Comparison of ENCODE assay signal across 8 cellular contexts in the genomic region with DNA sequence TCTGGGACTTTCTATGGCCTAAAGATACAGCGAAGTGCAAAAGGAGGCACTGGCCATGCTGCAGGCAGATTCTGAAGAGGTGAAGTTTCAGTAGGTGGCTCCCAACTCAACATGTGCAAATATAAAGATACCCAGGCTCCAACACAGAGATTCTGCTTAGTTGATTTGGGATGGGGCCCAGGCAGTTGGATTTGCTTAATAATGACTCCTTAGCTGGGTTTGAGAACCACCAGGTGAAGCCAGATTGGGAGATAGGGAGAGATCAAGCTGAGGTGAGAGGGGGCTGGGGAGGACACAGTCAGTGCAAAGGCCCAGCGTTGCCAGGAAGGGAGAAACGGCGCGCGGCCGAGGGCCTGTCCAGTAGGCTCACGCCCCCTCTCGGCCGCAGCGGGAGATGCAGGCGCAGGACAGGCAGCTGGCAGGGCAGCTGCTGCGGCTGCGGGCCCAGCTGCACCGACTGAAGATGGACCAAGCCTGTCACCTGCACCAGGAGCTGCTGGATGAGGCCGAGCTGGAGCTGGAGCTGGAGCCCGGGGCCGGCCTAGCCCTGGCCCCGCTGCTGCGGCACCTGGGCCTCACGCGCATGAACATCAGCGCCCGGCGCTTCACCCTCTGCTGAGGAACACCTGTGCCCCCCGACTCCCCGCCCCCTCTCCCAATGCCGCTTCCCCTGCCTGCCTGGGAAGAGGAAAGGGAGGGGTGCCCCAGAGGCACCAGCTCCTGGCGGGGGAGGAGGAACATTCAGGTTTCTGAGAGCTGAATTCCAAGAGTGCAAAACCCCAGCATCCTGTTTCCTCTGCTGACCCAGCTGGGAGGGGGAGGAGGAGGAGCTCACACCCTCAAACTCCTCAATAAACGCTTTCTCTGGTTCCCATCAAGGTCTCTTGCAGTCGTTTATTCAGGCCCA. TPM values are rescaled to one million over a fixed set of nuclear protein-coding genes. Genes with fewer than 3 reads are reported as not detected.
DNase-seq lines count a peak whose midpoint lies in the region; ATAC-seq and TF ChIP-seq lines count a peak whose summit lies in the region.

No MANE protein-coding gene starts in this region.

- H3K27me3 ChIP-seq in SJSA1 (replicated peaks) = no peaks in the 10 kb centered on the region

- H3K27ac ChIP-seq in KOPT-K1 (ENCODE audit: low read depth, low read length, poor library complexity, severe bottlenecking) = peak overlapping the region; percentile 94
- H3K27ac ChIP-seq in SJSA1 = no peak overlapping the region

- H3K9me3 ChIP-seq in KOPT-K1 (ENCODE audit: insufficient read depth, low read length, poor library complexity, severe bottlenecking) (no peaks in the 10 kb centered on the region), SJSA1 (replicated peaks) (no peaks in the 10 kb centered on the region)

- H3K4me3 ChIP-seq in SJSA1 (no peak overlapping the region), retinal pigment epithelial cell (ENCODE audit: low read length) (peak overlapping the region; percentile 22)

- H3K36me3 ChIP-seq in KOPT-K1 (ENCODE audit: insufficient read depth, low read length) (no peaks in the 10 kb centered on the region), SJSA1 (no peaks in the 10 kb centered on the region)

- DNase-seq in SJSA1 (ENCODE audit: low read depth in 1 of 2, low spot score in 2 of 2) (peak; percentile 35 to 75), left cardiac atrium (peak; percentile 90), retinal pigment epithelial cell (ENCODE audit: low read depth) (no peak), midbrain (lab: John Stamatoyannopoulos, UW) (no peak)
- DNase-seq in activated naive CD4-positive, alpha-beta T cell treated with anti-CD3 and anti-CD28 coated beads, Interleukin-2, amount 50 U/mL, for 16 hours = peak; percentile 80

- H3K4me1 ChIP-seq in SJSA1 (replicated peaks) = peaks cover 24% of the 10 kb centered on the region

- ATAC-seq in left cardiac atrium (peak; percentile 56 to 79), GM21447 (IDR thresholded peaks at IDR 0.05; ENCODE audit: unreplicated experiment) (no peak)

- TF ChIP-seq CTCF in GM12801 (IDR thresholded peaks at IDR 0.05; ENCODE audit: extremely low read depth, insufficient read length) (peak; percentile 11), retinal pigment epithelial cell (conservative IDR thresholded peaks at IDR 0.05; ENCODE audit: low read depth, low read length) (peak; percentile 84)

- intact Hi-C loops in left cardiac atrium (cut with DNase I) = loop anchor here in 1 of 2 donors (10.0 kb wide), 1 partner anchor 47 kb away; a partner anchor contains a TSS

RNA-seq across cellular contexts. Expression of a gene that starts 1.2 kb away (rescaled TPM):
- total RNA-seq in SJSA1 (2014; rRNA removed; shearing (Covaris generic)) = 0.19 and 0.24 TPM in 2 replicates
- 1 to 10 TPM; 5.5 to 9.8 TPM for total RNA-seq in left cardiac atrium

RNA-seq across cellular contexts. Expression of a gene that starts 2.8 kb away (rescaled TPM):
- not detected in 2 replicates for total RNA-seq in SJSA1 (2014; rRNA removed; shearing (Covaris generic))
- total RNA-seq in left cardiac atrium = 1 to 10 TPM; 1.2 to 2.6 TPM

RNA-seq across cellular contexts. Expression of a gene that starts 26.0 kb away (rescaled TPM):
- 424 and 465 TPM in 2 replicates for total RNA-seq in SJSA1 (2014; rRNA removed; shearing (Covaris generic))
- 100 to 1,000 TPM in 1 of 2 donors, 10 to 100 TPM in 1; 95.1 to 110 TPM for total RNA-seq in left cardiac atrium

RNA-seq across cellular contexts. Expression of a gene that starts 26.1 kb away (rescaled TPM):
- 9.2 and 13.5 TPM in 2 replicates for total RNA-seq in SJSA1 (2014; rRNA removed; shearing (Covaris generic))
- 1 to 10 TPM; 8.8 to 9.9 TPM for total RNA-seq in left cardiac atrium

RNA-seq across cellular contexts. Expression of a gene that starts 39.3 kb away (rescaled TPM):
- total RNA-seq in SJSA1 (2014; rRNA removed; shearing (Covaris generic)) = not detected in 2 replicates
- total RNA-seq in left cardiac atrium = not detected

Comparison
In these comparisons a context has a peak if more than half of its experiments do, and no peak if none do; other contexts are left out.
1. DNase-seq: peak in SJSA1 (2 of 2), activated naive CD4-positive, alpha-beta T cell treated with anti-CD3 and anti-CD28 coated beads, Interleukin-2, amount 50 U/mL, for 16 hours (single experiment) and left cardiac atrium (single experiment); none in retinal pigment epithelial cell (single experiment) and midbrain (single experiment).